7 cellular contexts compared by ENCODE assay signal in the genomic region with DNA sequence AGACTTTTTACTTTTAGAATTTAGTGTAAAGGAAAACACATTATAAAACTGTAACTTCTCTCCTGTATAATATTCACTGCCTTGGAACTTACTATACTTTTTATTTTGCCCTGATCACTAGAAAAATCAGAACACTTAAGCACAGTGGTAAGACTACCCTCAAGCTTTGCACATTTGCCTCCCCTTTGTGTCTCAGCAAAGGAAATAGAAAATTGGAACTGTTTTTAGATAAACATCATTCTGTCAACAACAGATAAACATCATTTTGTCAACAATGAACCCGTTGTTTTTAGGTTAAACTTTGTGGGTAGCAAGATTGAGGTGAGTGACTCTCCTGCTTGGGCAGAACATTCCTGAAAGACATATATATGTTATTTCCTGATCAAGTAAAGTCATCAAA.
DNase-seq lines count a peak whose midpoint lies in the region; ATAC-seq, FAIRE-seq and TF ChIP-seq lines count a peak whose summit lies in the region.
"Not testable (repeated sequence)": the region's sequence is repeated elsewhere in the genome, so short reads cannot be mapped to it uniquely, and the experiment has no call there.

No MANE protein-coding gene starts in this region.

- H3K27ac ChIP-seq in C4-2B (peak overlapping the region; percentile 48; the same call in 1 of the 2 replicates), prostate gland (peak overlapping the region; percentile 69 to 73)
- H3K27ac ChIP-seq in K562 (ENCODE audit: extremely low read depth, low read depth, low read length), result not testable (repeated sequence)

- not testable (repeated sequence) for H3K9me1 ChIP-seq in K562 (ENCODE audit: control insufficient read depth, insufficient read depth, low read length)

- H3K27me3 Mint-ChIP-seq in T-helper 1 cell treated with Interleukin-12 subunit alpha and Interleukin-12 subunit beta and Interleukin-4 antibody, amounts not matched to agents 30 μg/mL and 1 μg/mL, for 36 hours (ENCODE audit: low read depth); activated CD8-positive, alpha-beta T cell treated with anti-CD3 and anti-CD28 coated beads for 36 hours; activated naive CD4-positive, alpha-beta T cell treated with anti-CD3 and anti-CD28 coated beads, Interleukin-2, amount 10 ng/mL, durations not matched to agents 7 days and 5 days: not testable (repeated sequence)
- peaks cover 1 to 15% (median 4%) of the 10 kb centered on the region in 3 donors for H3K27me3 Mint-ChIP-seq in immature natural killer cell (ENCODE audit: low read depth in 3 of 3)

- TF ChIP-seq EP300 in K562 (IDR thresholded peaks at IDR 0.05; ENCODE audit: low read length), result not testable (repeated sequence)

- H3K27ac Mint-ChIP-seq in T-helper 1 cell treated with Interleukin-12 subunit alpha and Interleukin-12 subunit beta and Interleukin-4 antibody, amounts not matched to agents 30 μg/mL and 1 μg/mL, for 36 hours, result not testable (repeated sequence)
- peak overlapping the region; percentile 70 for H3K27ac Mint-ChIP-seq in activated CD8-positive, alpha-beta T cell treated with anti-CD3 and anti-CD28 coated beads for 36 hours
- H3K27ac Mint-ChIP-seq in activated naive CD4-positive, alpha-beta T cell treated with anti-CD3 and anti-CD28 coated beads, Interleukin-2, amount 10 ng/mL, durations not matched to agents 7 days and 5 days, result peak overlapping the region; percentile 71
- peak overlapping the region; percentile 90 to 98 (median 96) for H3K27ac Mint-ChIP-seq in immature natural killer cell

- intact Hi-C loops in activated CD8-positive, alpha-beta T cell treated with anti-CD3 and anti-CD28 coated beads for 36 hours (cut with micrococcal nuclease); K562 (cut with micrococcal nuclease); prostate gland (cut with DNase I): not testable (repeated sequence)

- not testable (repeated sequence) for H4K20me1 ChIP-seq in K562 (replicated peaks; ENCODE audit: control insufficient read depth, insufficient read depth, low read length)

- BruUV-seq in K562 (replicated peaks; lab: Mats Ljungman, UMichigan), result not testable (repeated sequence)

- H3K9ac ChIP-seq in K562 (ENCODE audit: insufficient read depth in 1 of 2, low read depth in 2 of 2, low read length in 2 of 2), result not testable (repeated sequence)

- not testable (repeated sequence) for H3K4me2 ChIP-seq in K562 (ENCODE audit: insufficient read depth, low read length)

- not testable (repeated sequence) for H3K4me1 ChIP-seq in K562 (replicated peaks in 1 of 2; ENCODE audit: control insufficient read depth in 2 of 2, insufficient read depth in 2 of 2, low read length in 2 of 2); prostate gland (replicated peaks)

- DNase-seq in activated CD8-positive, alpha-beta T cell treated with anti-CD3 and anti-CD28 coated beads for 36 hours; activated naive CD4-positive, alpha-beta T cell treated with anti-CD3 and anti-CD28 coated beads, Interleukin-2, amount 10 ng/mL, durations not matched to agents 7 days and 5 days; K562 (ENCODE audit: extremely low read depth in 1 of 4, low spot score in 3 of 4); prostate gland (ENCODE audit: low spot score): not testable (repeated sequence)
- peak in 2 of 3 donors; percentile 48 to 58 for DNase-seq in immature natural killer cell

- CTCF ChIA-PET in activated CD8-positive, alpha-beta T cell treated with anti-CD3 and anti-CD28 coated beads for 36 hours (lab: Charles Lee); activated naive CD4-positive, alpha-beta T cell treated with anti-CD3 and anti-CD28 coated beads, Interleukin-2, amount 10 ng/mL, durations not matched to agents 7 days and 5 days (lab: Charles Lee); K562 (lab: Yijun Ruan, JAX; ENCODE audit: low intra/inter-chr PET ratio): not testable (repeated sequence)

- POLR2A ChIA-PET in activated CD8-positive, alpha-beta T cell treated with anti-CD3 and anti-CD28 coated beads for 36 hours (lab: Charles Lee); K562 (lab: Yijun Ruan, JAX): not testable (repeated sequence)

- H3K79me2 ChIP-seq in K562 (ENCODE audit: control insufficient read depth, insufficient read depth, low read length), result not testable (repeated sequence)

- H3K36me3 Mint-ChIP-seq in T-helper 1 cell treated with Interleukin-12 subunit alpha and Interleukin-12 subunit beta and Interleukin-4 antibody, amounts not matched to agents 30 μg/mL and 1 μg/mL, for 36 hours (ENCODE audit: low read depth); activated CD8-positive, alpha-beta T cell treated with anti-CD3 and anti-CD28 coated beads for 36 hours (ENCODE audit: low read depth); activated naive CD4-positive, alpha-beta T cell treated with anti-CD3 and anti-CD28 coated beads, Interleukin-2, amount 10 ng/mL, durations not matched to agents 7 days and 5 days: not testable (repeated sequence)
- peaks cover 53 to 64% (median 59%) of the 10 kb centered on the region in 3 donors for H3K36me3 Mint-ChIP-seq in immature natural killer cell

- H3K9me3 Mint-ChIP-seq in T-helper 1 cell treated with Interleukin-12 subunit alpha and Interleukin-12 subunit beta and Interleukin-4 antibody, amounts not matched to agents 30 μg/mL and 1 μg/mL, for 36 hours; activated CD8-positive, alpha-beta T cell treated with anti-CD3 and anti-CD28 coated beads for 36 hours; activated naive CD4-positive, alpha-beta T cell treated with anti-CD3 and anti-CD28 coated beads, Interleukin-2, amount 10 ng/mL, durations not matched to agents 7 days and 5 days; immature natural killer cell: not testable (repeated sequence)

- not testable (repeated sequence) for TF ChIP-seq CTCF in C4-2B (conservative IDR thresholded peaks at IDR 0.05); activated CD8-positive, alpha-beta T cell treated with anti-CD3 and anti-CD28 coated beads for 36 hours (IDR thresholded peaks at IDR 0.05); K562 (IDR thresholded peaks at IDR 0.05 in 2 of 3, conservative IDR thresholded peaks at IDR 0.05 in 1 of 3; ENCODE audit: insufficient read depth in 2 of 3, low read depth in 1 of 3, low read length in 3 of 3); prostate gland (IDR thresholded peaks at IDR 0.05)

- FAIRE-seq in K562 (lab: Jason Lieb, UNC), result not testable (repeated sequence)

- TF ChIP-seq RAD21 in K562 (CRISPR knock-in tag; conservative IDR thresholded peaks at IDR 0.05 in 1 of 2, IDR thresholded peaks at IDR 0.05 in 1 of 2), result not testable (repeated sequence)

- not testable (repeated sequence) for H3K4me3 ChIP-seq in K562, prostate gland

- 0% methylated on average over 1 of the region's 1 CpG for WGBS in K562 (ENCODE audit: insufficient coverage, low coverage, missing lambda C conversion rate)
- WGBS in prostate gland, result 19% methylated on average over 1 of the region's 1 CpG

- not testable (repeated sequence) for H3K9me3 ChIP-seq in K562 (replicated peaks; ENCODE audit: control insufficient read depth, insufficient read depth, low read depth, low read length); prostate gland

- H3K4me1 Mint-ChIP-seq in T-helper 1 cell treated with Interleukin-12 subunit alpha and Interleukin-12 subunit beta and Interleukin-4 antibody, amounts not matched to agents 30 μg/mL and 1 μg/mL, for 36 hours (ENCODE audit: low read depth); activated CD8-positive, alpha-beta T cell treated with anti-CD3 and anti-CD28 coated beads for 36 hours (ENCODE audit: low read depth); activated naive CD4-positive, alpha-beta T cell treated with anti-CD3 and anti-CD28 coated beads, Interleukin-2, amount 10 ng/mL, durations not matched to agents 7 days and 5 days: not testable (repeated sequence)
- peaks cover 83 to 92% of the 10 kb centered on the region in 2 donors for H3K4me1 Mint-ChIP-seq in immature natural killer cell

- peak overlapping the region; percentile 4 for H3K4me3 Mint-ChIP-seq in T-helper 1 cell treated with Interleukin-12 subunit alpha and Interleukin-12 subunit beta and Interleukin-4 antibody, amounts not matched to agents 30 μg/mL and 1 μg/mL, for 36 hours
- H3K4me3 Mint-ChIP-seq in activated CD8-positive, alpha-beta T cell treated with anti-CD3 and anti-CD28 coated beads for 36 hours, result peak overlapping the region; percentile 57
- H3K4me3 Mint-ChIP-seq in activated naive CD4-positive, alpha-beta T cell treated with anti-CD3 and anti-CD28 coated beads, Interleukin-2, amount 10 ng/mL, durations not matched to agents 7 days and 5 days, result peak overlapping the region; percentile 15
- peak overlapping the region; percentile 56 to 78 (median 76) for H3K4me3 Mint-ChIP-seq in immature natural killer cell

- in situ Hi-C loops in K562 (cut with MboI), result not testable (repeated sequence)

- ATAC-seq in activated CD8-positive, alpha-beta T cell treated with anti-CD3 and anti-CD28 coated beads for 36 hours; K562: not testable (repeated sequence)

- TF ChIP-seq POLR2A in K562 (conservative IDR thresholded peaks at IDR 0.05); prostate gland (IDR thresholded peaks at IDR 0.05): not testable (repeated sequence)

- H3K36me3 ChIP-seq in K562 (ENCODE audit: control insufficient read depth, insufficient read depth, low read length); prostate gland: not testable (repeated sequence)

- H3K27me3 ChIP-seq in K562 (ENCODE audit: control insufficient read depth in 2 of 2, insufficient read depth in 2 of 2, low read length in 2 of 2); prostate gland (replicated peaks; ENCODE audit: insufficient read depth): not testable (repeated sequence)

- not testable (repeated sequence) for H2AFZ ChIP-seq in K562 (ENCODE audit: low read depth, low read length)

TF ChIP-seq in K562, 482 proteins besides CTCF, POLR2A, EP300 and RAD21:
- peak; percentile 75 to 93; a peak in 3 of 4 replicates for TF ChIP-seq FOXA3 (CRISPR knock-in tag; conservative IDR thresholded peaks at IDR 0.05 in 1 of 2, IDR thresholded peaks at IDR 0.05 in 1 of 2)

Comparison
In these comparisons a context has a peak if more than half of its experiments do, and no peak if none do; other contexts are left out.
1. H3K4me3 Mint-ChIP-seq: peak in every context shown above with its lines; median percentile 76 in immature natural killer cell; 57 in activated CD8-positive, alpha-beta T cell treated with anti-CD3 and anti-CD28 coated beads for 36 hours; 15 in activated naive CD4-positive, alpha-beta T cell treated with anti-CD3 and anti-CD28 coated beads, Interleukin-2, amount 10 ng/mL, durations not matched to agents 7 days and 5 days; 4 in T-helper 1 cell treated with Interleukin-12 subunit alpha and Interleukin-12 subunit beta and Interleukin-4 antibody, amounts not matched to agents 30 μg/mL and 1 μg/mL, for 36 hours.